ENCODE assay signal across 8 cellular contexts in genomic region chr16:22195695-22196558, GRCh38. TPM values are rescaled to one million over a fixed set of nuclear protein-coding genes. Genes with fewer than 3 reads are reported as not detected.
A peak's percentile ranks its signal among the peaks of the same experiment; 100 is the strongest.
DNase-seq lines count a peak whose midpoint lies in the region; ATAC-seq and TF ChIP-seq lines count a peak whose summit lies in the region.

No MANE protein-coding gene starts in this region.

- peak overlapping the region; percentile 95 for H2AFZ ChIP-seq in GM23248
- peak overlapping the region; percentile 98 for H2AFZ ChIP-seq in SU-DHL-6 (ENCODE audit: low read depth, low read length, severe bottlenecking)

- H3K36me3 Mint-ChIP-seq in CD4-positive, CD25-positive, alpha-beta regulatory T cell, result no peaks in the 10 kb centered on the region

- H3K4me3 ChIP-seq in CD4-positive, CD25-positive, alpha-beta regulatory T cell (ENCODE audit: low read depth, low read length), result peak overlapping the region; percentile 89
- peak overlapping the region; percentile 81 for H3K4me3 ChIP-seq in GM23248
- peak overlapping the region; percentile 76 for H3K4me3 ChIP-seq in SU-DHL-6 (ENCODE audit: insufficient read depth, low read length, poor library complexity, severe bottlenecking)
- peak overlapping the region; percentile 51 for H3K4me3 ChIP-seq in ovary
- peak overlapping the region; percentile 71 for H3K4me3 ChIP-seq in thymus (ENCODE audit: low read length)

- 3% methylated on average over 39 of the region's 39 CpGs for WGBS in GM23248 (ENCODE audit: low coverage in 1 of 2, low lambda C conversion rate in 2 of 2, missing lambda C conversion rate in 2 of 2), 2 experiments
- WGBS in ovary, 3 donors, result 1% methylated on average over 39 of the region's 39 CpGs
- 4% methylated on average over 39 of the region's 39 CpGs for WGBS in thymus

- H3K9me3 ChIP-seq in CD4-positive, CD25-positive, alpha-beta regulatory T cell (ENCODE audit: control insufficient read depth in 2 of 2, low read length in 2 of 2), result no peaks in the 10 kb centered on the region
- H3K9me3 ChIP-seq in GM23248 (ENCODE audit: low read depth) (no peaks in the 10 kb centered on the region), SU-DHL-6 (ENCODE audit: insufficient read depth, low read length) (no peaks in the 10 kb centered on the region), ovary (no peaks in the 10 kb centered on the region), thymus (ENCODE audit: control insufficient read depth) (no peaks in the 10 kb centered on the region)

- H3K4me3 Mint-ChIP-seq in CD4-positive, CD25-positive, alpha-beta regulatory T cell, result peak overlapping the region; percentile 91 to 96 (median 92)

- no peak for TF ChIP-seq EP300 in ovary (IDR thresholded peaks at IDR 0.05)

- in situ Hi-C loops in GM23248 (cut with MboI), result loop anchor here (5.0 kb wide), 1 partner anchor 101 kb away; the partner anchor contains the start of gene POLR3E

- H3K9ac ChIP-seq in GM23248 (peak overlapping the region; percentile 81), SU-DHL-6 (ENCODE audit: low read length) (peak overlapping the region; percentile 66)

- peak; percentile 81 to 92 (median 91) for DNase-seq in CD4-positive, CD25-positive, alpha-beta regulatory T cell
- peak; percentile 91 for DNase-seq in GM23248
- peak; percentile 85 to 96 (median 88) for DNase-seq in NCI-H1417 (lab: John Stamatoyannopoulos, UW)
- DNase-seq in activated naive CD8-positive, alpha-beta T cell treated with anti-CD3 and anti-CD28 coated beads, Interleukin-2, amount 50 U/mL, for 16 hours (ENCODE audit: low read depth, low spot score), result peak; percentile 75
- peak; percentile 92 for DNase-seq in Right ventricle myocardium superior
- peak; percentile 86 to 97 (median 94) for DNase-seq in ovary

- H3F3A ChIP-seq in GM23248 (ENCODE audit: insufficient read depth) (peaks cover 47% of the 10 kb centered on the region), SU-DHL-6 (ENCODE audit: insufficient read depth) (peaks cover 8% of the 10 kb centered on the region; the same call in 1 of the 2 replicates)

- H3K9me3 Mint-ChIP-seq in CD4-positive, CD25-positive, alpha-beta regulatory T cell, result peaks cover 0 to 9% (median 2%) of the 10 kb centered on the region in 7 donors

- peak; percentile 67 for TF ChIP-seq CTCF in SU-DHL-6 (IDR thresholded peaks at IDR 0.05; ENCODE audit: insufficient read depth, low read length, poor library complexity, severe bottlenecking)
- TF ChIP-seq CTCF in ovary (IDR thresholded peaks at IDR 0.05), result peak; percentile 88 to 93 (median 90)

- H3K27me3 Mint-ChIP-seq in CD4-positive, CD25-positive, alpha-beta regulatory T cell, result peaks cover 13% of the 10 kb centered on the region

- ATAC-seq in CD4-positive, CD25-positive, alpha-beta regulatory T cell (ENCODE audit: low read depth in 2 of 2), result peak; percentile 17 to 19
- ATAC-seq in Right ventricle myocardium superior (ENCODE audit: poor library complexity), result peak; percentile 57

- peak overlapping the region; percentile 96 to 100 (median 100) for H3K27ac Mint-ChIP-seq in CD4-positive, CD25-positive, alpha-beta regulatory T cell

- H3K4me1 ChIP-seq in CD4-positive, CD25-positive, alpha-beta regulatory T cell (ENCODE audit: control insufficient read depth, insufficient read depth, low read length, poor library complexity, severe bottlenecking), result peaks cover 33% of the 10 kb centered on the region
- peaks cover 34% of the 10 kb centered on the region for H3K4me1 ChIP-seq in GM23248 (ENCODE audit: insufficient read depth)
- peaks cover 3% of the 10 kb centered on the region for H3K4me1 ChIP-seq in ovary (ENCODE audit: insufficient read depth)
- H3K4me1 ChIP-seq in thymus (ENCODE audit: control insufficient read depth, insufficient read depth, low read length), result peaks cover 14% of the 10 kb centered on the region

- peaks cover 28 to 50% (median 33%) of the 10 kb centered on the region in 4 donors for H3K4me1 Mint-ChIP-seq in CD4-positive, CD25-positive, alpha-beta regulatory T cell

- H3K27me3 ChIP-seq in CD4-positive, CD25-positive, alpha-beta regulatory T cell (ENCODE audit: control insufficient read depth, insufficient read depth, low read length), result no peaks in the 10 kb centered on the region
- no peaks in the 10 kb centered on the region for H3K27me3 ChIP-seq in GM23248 (replicated peaks; ENCODE audit: insufficient read depth)
- no peaks in the 10 kb centered on the region for H3K27me3 ChIP-seq in SU-DHL-6 (ENCODE audit: low read length)
- H3K27me3 ChIP-seq in ovary, result no peaks in the 10 kb centered on the region
- H3K27me3 ChIP-seq in thymus (ENCODE audit: control insufficient read depth, insufficient read depth), result no peaks in the 10 kb centered on the region

- H3K27ac ChIP-seq in CD4-positive, CD25-positive, alpha-beta regulatory T cell (ENCODE audit: insufficient read depth, low read length, poor library complexity, severe bottlenecking), result peak overlapping the region; percentile 85
- H3K27ac ChIP-seq in GM23248 (peak overlapping the region; percentile 55), SU-DHL-6 (ENCODE audit: low read depth, low read length) (peak overlapping the region; percentile 19; the same call in 1 of the 2 replicates), ovary (peak overlapping the region; percentile 32 to 54), thymus (ENCODE audit: low read depth) (peak overlapping the region; percentile 73)

- no peaks in the 10 kb centered on the region for H3K79me2 ChIP-seq in GM23248 (ENCODE audit: insufficient read depth)
- no peaks in the 10 kb centered on the region for H3K79me2 ChIP-seq in SU-DHL-6 (ENCODE audit: insufficient read depth, low read length)

- H3K9me2 ChIP-seq in GM23248 (ENCODE audit: insufficient read depth), result no peaks in the 10 kb centered on the region
- H3K9me2 ChIP-seq in SU-DHL-6 (replicated peaks; ENCODE audit: insufficient read depth, low read length), result no peaks in the 10 kb centered on the region

- no peaks in the 10 kb centered on the region for H4K20me1 ChIP-seq in GM23248 (ENCODE audit: insufficient read depth)
- no peaks in the 10 kb centered on the region for H4K20me1 ChIP-seq in SU-DHL-6 (ENCODE audit: low read depth, low read length)

- no peaks in the 10 kb centered on the region for H3K36me3 ChIP-seq in CD4-positive, CD25-positive, alpha-beta regulatory T cell (ENCODE audit: control insufficient read depth, insufficient read depth, low read length)
- H3K36me3 ChIP-seq in GM23248 (ENCODE audit: low read depth) (no peaks in the 10 kb centered on the region), SU-DHL-6 (ENCODE audit: low read length) (no peaks in the 10 kb centered on the region), ovary (no peaks in the 10 kb centered on the region), thymus (ENCODE audit: control insufficient read depth, insufficient read depth) (no peaks in the 10 kb centered on the region)

- intact Hi-C loops in Right ventricle myocardium superior (cut with DNase I), result loop anchor here (1.0 kb wide), 1 partner anchor 101 kb away; the partner anchor contains the start of gene POLR3E
- intact Hi-C loops in ovary (cut with DNase I), result loop anchor here in 2 of 4 donors (5.0 kb wide), 1 partner anchor 101 kb away; the partner anchor contains the start of gene POLR3E (in 2 of the 2)

- TF ChIP-seq POLR2A in ovary (IDR thresholded peaks at IDR 0.05), result peak; percentile 43

- peak overlapping the region; percentile 92 for H3K4me2 ChIP-seq in GM23248 (ENCODE audit: unreplicated experiment)
- peak overlapping the region; percentile 94 for H3K4me2 ChIP-seq in SU-DHL-6 (ENCODE audit: low read depth, low read length, poor library complexity, severe bottlenecking)

RNA-seq across cellular contexts. Expression of gene EEF2K, which starts 10.2 kb away (rescaled TPM):
- total RNA-seq in CD4-positive, CD25-positive, alpha-beta regulatory T cell, result 20.1 TPM
- 1 to 10 TPM; 2.7 to 4.0 (median 3.2) TPM for polyA plus RNA-seq in CD4-positive, CD25-positive, alpha-beta regulatory T cell
- total RNA-seq in GM23248 (2014; rRNA removed; shearing (Covaris generic)), result 16.3 and 16.6 TPM in 2 replicates
- polyA plus RNA-seq in GM23248 (2016; fragmentation: Nextera tagmentation; extraction: Ambion mirVana) (6.9 and 8.7 TPM in 2 replicates), ovary (10 to 100 TPM in 1 of 2 donors, 1 to 10 TPM in 1; 8.4 to 18.8 TPM), thymus (8.6 TPM)
- total RNA-seq in Right ventricle myocardium superior (26.4 TPM), ovary (10 to 100 TPM in 6 of 7 donors, 1 to 10 TPM in 1; 8.1 to 37.6 (median 28.0) TPM)

RNA-seq across cellular contexts. Expression of gene SDR42E2, which starts 33.6 kb away (rescaled TPM):
- total RNA-seq in CD4-positive, CD25-positive, alpha-beta regulatory T cell, result 3.5 TPM
- polyA plus RNA-seq in CD4-positive, CD25-positive, alpha-beta regulatory T cell, result 1 to 10 TPM in 1 of 4 donors, under 1 TPM in 3; 0.60 to 1.3 (median 0.73) TPM
- not detected in 2 replicates for total RNA-seq in GM23248 (2014; rRNA removed; shearing (Covaris generic))
- polyA plus RNA-seq in GM23248 (2016; fragmentation: Nextera tagmentation; extraction: Ambion mirVana), result not detected in 2 replicates
- not detected for total RNA-seq in Right ventricle myocardium superior
- total RNA-seq in ovary, result 1 to 10 TPM in 1 of 7 donors, under 1 TPM in 4, not detected in 2; 0.15 to 1.1 (median 0.25) TPM
- under 1 TPM in 1 of 2 donors, not detected in 1; 0.05 TPM for polyA plus RNA-seq in ovary
- 0.14 TPM for polyA plus RNA-seq in thymus

Comparison
In these comparisons a context has a peak if more than half of its experiments do, and no peak if none do; other contexts are left out.
1. Peak in every context shown above with its lines: DNase-seq, ATAC-seq, H3K4me3 ChIP-seq and H3K27ac ChIP-seq.
2. H3K27ac ChIP-seq: peak in every context shown above with its lines; median percentile 85 in CD4-positive, CD25-positive, alpha-beta regulatory T cell; 73 in thymus; 55 in GM23248; 43 in ovary; 19 in SU-DHL-6.